12 cellular contexts compared by ENCODE assay signal in genomic region chr17:2792541-2793169, GRCh38. TPM values are rescaled to one million over a fixed set of nuclear protein-coding genes. Genes with fewer than 3 reads are reported as not detected.
A peak's percentile ranks its signal among the peaks of the same experiment; 100 is the strongest.
DNase-seq lines count a peak whose midpoint lies in the region; ATAC-seq, FAIRE-seq and TF ChIP-seq lines count a peak whose summit lies in the region.
"Had no signal": no experiment of that assay in that cellular context is flagged by ENCODE, and none has a peak within 500 bp of the region (broad histone marks: within the 10 kb centered on the region; RNA-seq: fewer than 3 reads in every experiment).

No MANE protein-coding gene starts in this region.

- CTCF ChIA-PET in activated CD8-positive, alpha-beta T cell treated with anti-CD3 and anti-CD28 coated beads for 36 hours (lab: Charles Lee) = interaction anchor here (1.2 to 2.4 kb wide), 2 partner anchors 22 to 33 kb away, joined by 5 to 7 read pairs; no protein-coding TSS in a partner anchor
- CTCF ChIA-PET in GM12878 (lab: Yijun Ruan, JAX) = no interaction called here

- H3K9me3 Mint-ChIP-seq in GM23338 = no peaks in the 10 kb centered on the region
- H3K9me3 Mint-ChIP-seq in activated CD8-positive, alpha-beta T cell treated with anti-CD3 and anti-CD28 coated beads for 36 hours = no peaks in the 10 kb centered on the region
- H3K9me3 Mint-ChIP-seq: neural progenitor cell had no signal

- no peak overlapping the region for H3K4me3 ChIP-seq in GM23338
- no peak overlapping the region for H3K4me3 ChIP-seq in GM12878
- H3K4me3 ChIP-seq: ascending aorta, neural progenitor cell had no signal

- H3K79me2 ChIP-seq in GM23338 (replicated peaks; ENCODE audit: insufficient read depth) = no peaks in the 10 kb centered on the region
- H3K79me2 ChIP-seq in GM12878 (ENCODE audit: control insufficient read depth, insufficient read depth, low read length) = no peaks in the 10 kb centered on the region

- H3K36me3 Mint-ChIP-seq in GM23338 (ENCODE audit: low read depth) = no peaks in the 10 kb centered on the region
- no peaks in the 10 kb centered on the region for H3K36me3 Mint-ChIP-seq in activated CD8-positive, alpha-beta T cell treated with anti-CD3 and anti-CD28 coated beads for 36 hours (ENCODE audit: low read depth)
- H3K36me3 Mint-ChIP-seq: neural progenitor cell had no signal

- H4K20me1 ChIP-seq in GM23338 (replicated peaks; ENCODE audit: insufficient read depth) (no peaks in the 10 kb centered on the region), GM12878 (ENCODE audit: control insufficient read depth, insufficient read depth) (no peaks in the 10 kb centered on the region)

- ATAC-seq in GM23338 = peak; percentile 30
- ATAC-seq in activated CD8-positive, alpha-beta T cell treated with anti-CD3 and anti-CD28 coated beads for 36 hours = peak; percentile 53
- peak; percentile 66 for ATAC-seq in GM12878
- no peak for ATAC-seq in HG03139 (IDR thresholded peaks at IDR 0.05; ENCODE audit: unreplicated experiment)
- ATAC-seq in HG02571 (IDR thresholded peaks at IDR 0.05; ENCODE audit: unreplicated experiment) = no peak

- POLR2A ChIA-PET in activated CD8-positive, alpha-beta T cell treated with anti-CD3 and anti-CD28 coated beads for 36 hours (lab: Charles Lee) = interaction anchor here (1.2 to 2.8 kb wide), 4 partner anchors 11 to 57 kb away, joined by 3 to 12 read pairs (median 4); no protein-coding TSS in a partner anchor
- POLR2A ChIA-PET in GM12878 (lab: Charles Lee) = no interaction called here

- H2AFZ ChIP-seq in GM23338 (no peak overlapping the region), GM12878 (ENCODE audit: control insufficient read depth, low read depth, low read length) (no peak overlapping the region)
- H2AFZ ChIP-seq: neural progenitor cell had no signal

- TF ChIP-seq EP300 in GM12878 (IDR thresholded peaks at IDR 0.05; ENCODE audit: borderline replicate concordance in 1 of 2, control insufficient read depth in 1 of 2, low read depth in 2 of 2, low read length in 2 of 2) = no peak

- intact Hi-C loops in activated CD8-positive, alpha-beta T cell treated with anti-CD3 and anti-CD28 coated beads for 36 hours (cut with micrococcal nuclease) = no loop called here
- intact Hi-C loops in GM12878 (cut with micrococcal nuclease; ENCODE audit: unreplicated experiment) = no loop called here

- H3K4me3 Mint-ChIP-seq in GM23338 = no peak overlapping the region
- no peak overlapping the region for H3K4me3 Mint-ChIP-seq in activated CD8-positive, alpha-beta T cell treated with anti-CD3 and anti-CD28 coated beads for 36 hours
- H3K4me3 Mint-ChIP-seq: neural progenitor cell had no signal

- no peak for TF ChIP-seq POLR2A in GM12878 (IDR thresholded peaks at IDR 0.05; ENCODE audit: low read depth, low read length)

- WGBS in GM12878 (ENCODE audit: insufficient coverage, insufficient replicate concordance, low lambda C conversion rate, missing lambda C conversion rate) = 36% methylated on average over 21 of the region's 21 CpGs

- no peak for FAIRE-seq in GM12878 (lab: Jason Lieb, UNC)

- no peaks in the 10 kb centered on the region for H3K9me3 ChIP-seq in GM12878 (replicated peaks; ENCODE audit: control insufficient read depth, insufficient read depth, low read length)
- H3K9me3 ChIP-seq: ascending aorta had no signal

- H3K27me3 Mint-ChIP-seq in GM23338 (ENCODE audit: insufficient read depth, low read depth, poor library complexity) = peaks cover 4% of the 10 kb centered on the region
- H3K27me3 Mint-ChIP-seq in activated CD8-positive, alpha-beta T cell treated with anti-CD3 and anti-CD28 coated beads for 36 hours = peaks cover 50% of the 10 kb centered on the region

- no peak overlapping the region for H3K4me2 ChIP-seq in GM23338
- H3K4me2 ChIP-seq in GM12878 (ENCODE audit: control insufficient read depth, insufficient read depth) = no peak overlapping the region
- H3K4me2 ChIP-seq: neural progenitor cell had no signal

- H3K36me3 ChIP-seq in GM23338 (ENCODE audit: insufficient read depth) = no peaks in the 10 kb centered on the region
- no peaks in the 10 kb centered on the region for H3K36me3 ChIP-seq in GM12878 (ENCODE audit: control insufficient read depth in 2 of 2, insufficient read depth in 2 of 2, low read length in 1 of 2)
- H3K36me3 ChIP-seq: ascending aorta, neural progenitor cell had no signal

- no peak overlapping the region for H3K27ac ChIP-seq in GM23338 (ENCODE audit: low read depth)
- H3K27ac ChIP-seq in GM12878 (ENCODE audit: control insufficient read depth, insufficient read depth) = no peak overlapping the region
- no peak overlapping the region for H3K27ac ChIP-seq in caudate nucleus (ENCODE audit: low read depth, low read length)
- H3K27ac ChIP-seq: ascending aorta, neural progenitor cell had no signal

- TF ChIP-seq RAD21 in GM12878 (IDR thresholded peaks at IDR 0.05; ENCODE audit: insufficient read depth, low read depth, low read length) = no peak

- no peaks in the 10 kb centered on the region for H3F3A ChIP-seq in GM23338 (replicated peaks; ENCODE audit: low read depth)

- no peak overlapping the region for H3K9ac ChIP-seq in GM12878 (ENCODE audit: control insufficient read depth, insufficient read depth, low read length)
- H3K9ac ChIP-seq: neural progenitor cell had no signal

- H3K4me1 ChIP-seq in GM23338 (ENCODE audit: insufficient read depth) (no peaks in the 10 kb centered on the region), GM12878 (ENCODE audit: control insufficient read depth, insufficient read depth, low read length) (peaks cover 26% of the 10 kb centered on the region)
- H3K4me1 ChIP-seq: ascending aorta, neural progenitor cell had no signal

- no peaks in the 10 kb centered on the region for H3K9me2 ChIP-seq in GM23338 (ENCODE audit: insufficient read depth)

- SMC1A ChIA-PET in GM12878 (lab: Charles Lee; ENCODE audit: uncharacterized antibody, unreplicated experiment) = interaction anchor here (1.2 kb wide), 1 partner anchor 80 kb away, joined by 3 read pairs; no protein-coding TSS in a partner anchor

- no peak overlapping the region for H3K27ac Mint-ChIP-seq in GM23338
- H3K27ac Mint-ChIP-seq in activated CD8-positive, alpha-beta T cell treated with anti-CD3 and anti-CD28 coated beads for 36 hours = no peak overlapping the region
- H3K27ac Mint-ChIP-seq: neural progenitor cell had no signal

- in situ Hi-C loops in GM12878 (cut with MboI) = no loop called here

- no TSS peak for BruUV-seq in GM12878 (replicated peaks; lab: Mats Ljungman, UMichigan)

- H3K27me3 ChIP-seq in GM23338 (ENCODE audit: insufficient read depth) = no peaks in the 10 kb centered on the region
- H3K27me3 ChIP-seq in GM12878 (replicated peaks in 1 of 2; ENCODE audit: control insufficient read depth in 2 of 2, insufficient read depth in 2 of 2, low read length in 1 of 2) = peaks cover 0 to 3% of the 10 kb centered on the region in 2 experiments; a peak in 1 of 4 replicates
- H3K27me3 ChIP-seq: ascending aorta, neural progenitor cell had no signal

- RAD21 ChIA-PET in GM12878 (lab: Charles Lee; ENCODE audit: unreplicated experiment) = no interaction called here

- peaks cover 11% of the 10 kb centered on the region for H3K4me1 Mint-ChIP-seq in GM23338
- H3K4me1 Mint-ChIP-seq in activated CD8-positive, alpha-beta T cell treated with anti-CD3 and anti-CD28 coated beads for 36 hours (ENCODE audit: low read depth) = peaks cover 58% of the 10 kb centered on the region

- TF ChIP-seq CTCF in GM23338 (conservative IDR thresholded peaks at IDR 0.05; ENCODE audit: low read depth in 2 of 2) (no peak), GM12878 (IDR thresholded peaks at IDR 0.05 in 2 of 3, conservative IDR thresholded peaks at IDR 0.05 in 1 of 3; ENCODE audit: control insufficient read depth in 2 of 3, extremely low read depth in 1 of 3, insufficient read depth in 1 of 3, low read depth in 3 of 3, low read length in 3 of 3) (no peak)
- no peak for TF ChIP-seq CTCF in activated CD8-positive, alpha-beta T cell treated with anti-CD3 and anti-CD28 coated beads for 36 hours (IDR thresholded peaks at IDR 0.05)

- DNase-seq in GM23338 (ENCODE audit: low spot score) (no peak), GM12878 (ENCODE audit: low read depth, low spot score) (no peak), caudate nucleus (lab: John Stamatoyannopoulos, UW) (no peak), superior temporal gyrus (ENCODE audit: extremely low spot score) (no peak)
- peak; percentile 89 for DNase-seq in activated CD8-positive, alpha-beta T cell treated with anti-CD3 and anti-CD28 coated beads for 36 hours
- DNase-seq in stimulated activated CD8-positive, alpha-beta memory T cell treated with anti-CD3 and anti-CD28 coated beads, Interleukin-15, amount 100 ng/mL, for 24 hours (ENCODE audit: low read depth) = peak; percentile 43
- DNase-seq: GOT3, SW 1271 had no signal

RNA-seq across cellular contexts. Expression of gene RAP1GAP2, which starts 3.6 kb away (rescaled TPM):
- 40.3 and 46.1 TPM in 2 replicates for total RNA-seq in GM23338 (2014; rRNA removed; shearing (Covaris generic))
- 17.8 and 18.6 TPM in 2 replicates for polyA plus RNA-seq in GM23338 (2016; fragmentation: Nextera tagmentation; extraction: Ambion mirVana)
- total RNA-seq in activated CD8-positive, alpha-beta T cell treated with anti-CD3 and anti-CD28 coated beads for 36 hours = under 1 TPM; 0.31 to 0.50 TPM
- 1.7 and 2.3 TPM in 2 replicates for total RNA-seq in GM12878 (2013; cell fraction: nucleolus; rRNA removed)
- total RNA-seq in GM12878 (2014; rRNA removed) = 0.49 and 0.68 TPM in 2 replicates
- total RNA-seq in GM12878 (2014; rRNA removed; fragmentation: Illumina TruSeq; extraction: Trizol) = 0.36 and 0.37 TPM in 2 replicates
- 0.95 and 0.98 TPM in 2 replicates for total RNA-seq in GM12878 (2021)
- 0.34 TPM for polyA plus RNA-seq in GM12878 (2011; ENCODE audit: low read depth)
- not detected in 2 replicates for polyA plus RNA-seq in GM12878 (2011; rRNA removed)
- 0.02 and 0.06 TPM in 2 replicates for polyA plus RNA-seq in GM12878 (2011; cell fraction: cytosol; rRNA removed)
- 0.16 and 0.24 TPM in 2 replicates for polyA plus RNA-seq in GM12878 (2011; cell fraction: nucleus; rRNA removed)
- polyA plus RNA-seq in GM12878 (2012) = 0.51 and 1.2 TPM in 2 replicates
- 0.54 and 0.95 TPM in 2 replicates for polyA plus RNA-seq in GM12878 (2014; fragmentation: Illumina TruSeq; extraction: Trizol)
- polyA plus RNA-seq in GM12878 (2014; fragmentation: Nextera tagmentation; extraction: Ambion mirVana) = under 1 TPM in 1 of 2 experiments, not detected in 1; 0.03 TPM
- polyA plus RNA-seq in GM12878 (2014; rRNA removed) = 0.78 and 1.5 TPM in 2 replicates
- under 1 TPM; 0.24 to 0.43 TPM for polyA plus RNA-seq in GM12878 (2016; fragmentation: Nextera tagmentation; extraction: Ambion mirVana)
- polyA minus RNA-seq in GM12878 (2011; rRNA and poly(A)+ RNA removed) = not detected in 2 replicates
- polyA minus RNA-seq in GM12878 (2011; cell fraction: cytosol; rRNA and poly(A)+ RNA removed) = 3.5 and 4.5 TPM in 2 replicates
- polyA minus RNA-seq in GM12878 (2011; cell fraction: nucleus; rRNA and poly(A)+ RNA removed) = 0.36 and 0.38 TPM in 2 replicates

RNA-seq across cellular contexts. Expression of gene CCDC92B, which starts 43.2 kb away (rescaled TPM):
- total RNA-seq in GM23338 (2014; rRNA removed; shearing (Covaris generic)) = 8.4 and 9.1 TPM in 2 replicates
- polyA plus RNA-seq in GM23338 (2016; fragmentation: Nextera tagmentation; extraction: Ambion mirVana) (4.8 and 5.7 TPM in 2 replicates), GM12878 (2011; rRNA removed) (not detected in 2 replicates), GM12878 (2014; fragmentation: Illumina TruSeq; extraction: Trizol) (not detected in 2 replicates), GM12878 (2014; fragmentation: Nextera tagmentation; extraction: Ambion mirVana) (not detected), GM12878 (2014; rRNA removed) (not detected in 2 replicates), GM12878 (2016; fragmentation: Nextera tagmentation; extraction: Ambion mirVana) (not detected)
- under 1 TPM in 1 of 2 experiments, not detected in 1; 0.09 TPM for total RNA-seq in activated CD8-positive, alpha-beta T cell treated with anti-CD3 and anti-CD28 coated beads for 36 hours
- total RNA-seq in GM12878 (2013; cell fraction: nucleolus; rRNA removed) = not detected in 2 replicates
- total RNA-seq in GM12878 (2014; rRNA removed) (not detected in 2 replicates), GM12878 (2014; rRNA removed; fragmentation: Illumina TruSeq; extraction: Trizol) (not detected in 2 replicates), GM12878 (2021) (not detected in 2 replicates)
- not detected for polyA plus RNA-seq in GM12878 (2011; ENCODE audit: low read depth)
- not detected in 2 replicates for polyA plus RNA-seq in GM12878 (2011; cell fraction: cytosol; rRNA removed)
- not detected in 2 replicates for polyA plus RNA-seq in GM12878 (2011; cell fraction: nucleus; rRNA removed)
- polyA plus RNA-seq in GM12878 (2012) = not detected in 2 replicates
- not detected in 2 replicates for polyA minus RNA-seq in GM12878 (2011; rRNA and poly(A)+ RNA removed)
- polyA minus RNA-seq in GM12878 (2011; cell fraction: cytosol; rRNA and poly(A)+ RNA removed) = not detected in 2 replicates
- not detected in 2 replicates for polyA minus RNA-seq in GM12878 (2011; cell fraction: nucleus; rRNA and poly(A)+ RNA removed)
- total RNA-seq: ascending aorta had no signal

Comparison
In these comparisons a context has a peak if more than half of its experiments do, and no peak if none do; other contexts are left out.
1. ATAC-seq: peak in GM23338 (single experiment), activated CD8-positive, alpha-beta T cell treated with anti-CD3 and anti-CD28 coated beads for 36 hours (single experiment) and GM12878 (single experiment); none in HG03139 (single experiment) and HG02571 (single experiment).
2. DNase-seq: peak in activated CD8-positive, alpha-beta T cell treated with anti-CD3 and anti-CD28 coated beads for 36 hours (single experiment) and stimulated activated CD8-positive, alpha-beta memory T cell treated with anti-CD3 and anti-CD28 coated beads, Interleukin-15, amount 100 ng/mL, for 24 hours (single experiment); none in GM23338 (single experiment), GM12878 (single experiment), caudate nucleus (0 of 61) and superior temporal gyrus (single experiment).
3. RNA of gene RAP1GAP2, which starts 3.6 kb away (total RNA-seq): 40.3 to 46.1 TPM in GM23338; 0.36 to 2.3 TPM in GM12878 and 0.31 to 0.50 TPM in activated CD8-positive, alpha-beta T cell treated with anti-CD3 and anti-CD28 coated beads for 36 hours; every median in the first group is over 10 times any median in the second.